17 cellular contexts compared by ENCODE assay signal in genomic region chrX:37817579-37817978, GRCh38. TPM values are rescaled to one million over a fixed set of nuclear protein-coding genes. Genes with fewer than 3 reads are reported as not detected.
A peak's percentile ranks its signal among the peaks of the same experiment; 100 is the strongest.
DNase-seq lines count a peak whose midpoint lies in the region; ATAC-seq and TF ChIP-seq lines count a peak whose summit lies in the region.
"Had no signal": no experiment of that assay in that cellular context is flagged by ENCODE, and none has a peak within 500 bp of the region (broad histone marks: within the 10 kb centered on the region; RNA-seq: fewer than 3 reads in every experiment).

No MANE protein-coding gene starts in this region.

- TF ChIP-seq CTCF in DND-41 (IDR thresholded peaks at IDR 0.05; ENCODE audit: borderline replicate concordance, extremely low read depth, low read length, poor library complexity, severe bottlenecking), result no peak
- TF ChIP-seq CTCF in dorsolateral prefrontal cortex (IDR thresholded peaks at IDR 0.05 in 54 of 56, conservative IDR thresholded peaks at IDR 0.05 in 2 of 56; ENCODE audit: low read depth in 1 of 56, partially characterized antibody in 56 of 56), result no peak

- no peaks in the 10 kb centered on the region for H3K36me3 ChIP-seq in DND-41 (ENCODE audit: insufficient read depth, low read length)

- no peak overlapping the region for H3K4me3 ChIP-seq in DND-41 (ENCODE audit: low read depth in 1 of 2, low read length in 2 of 2)
- H3K4me3 ChIP-seq in dorsolateral prefrontal cortex, result no peak overlapping the region
- H3K4me3 ChIP-seq: A549 had no signal

- H3K4me2 ChIP-seq in DND-41 (ENCODE audit: insufficient read depth, low read length), result no peak overlapping the region; the same call in 1 of the 2 replicates
- H3K4me2 ChIP-seq: A549 had no signal

- H3K4me1 ChIP-seq in DND-41 (ENCODE audit: insufficient read depth, low read length), result peaks cover 74% of the 10 kb centered on the region
- H3K4me1 ChIP-seq: A549 had no signal

- no peak for ATAC-seq in DND-41 (ENCODE audit: insufficient read depth, low read depth)
- ATAC-seq in GM21381 (IDR thresholded peaks at IDR 0.05; ENCODE audit: unreplicated experiment), result peak; percentile 44
- ATAC-seq in HG02973 (IDR thresholded peaks at IDR 0.05; ENCODE audit: unreplicated experiment), result peak; percentile 50
- no peak for ATAC-seq in stimulated activated naive CD8-positive, alpha-beta T cell treated with anti-CD3 and anti-CD28 coated beads, Interleukin-15, Interleukin-2, amounts not matched to agents 100 U/mL and 50 U/mL, for 24 hours
- ATAC-seq in GM19328 (IDR thresholded peaks at IDR 0.05; ENCODE audit: unreplicated experiment), result no peak
- ATAC-seq: A549; activated CD4-positive, alpha-beta T cell treated with anti-CD3 and anti-CD28 coated beads for 36 hours; Right ventricle myocardium inferior had no signal

- H3K9ac ChIP-seq in DND-41 (ENCODE audit: low read depth, low read length), result peak overlapping the region; percentile 32; the same call in 1 of the 2 replicates

- peak overlapping the region; percentile 85 for H3K27ac ChIP-seq in DND-41 (ENCODE audit: low read length)
- H3K27ac ChIP-seq in dorsolateral prefrontal cortex, result no peak overlapping the region
- H3K27ac ChIP-seq: A549, epithelial cell of prostate had no signal

- H2AFZ ChIP-seq in DND-41 (ENCODE audit: low read depth, low read length), result no peak overlapping the region

- intact Hi-C loops in dorsolateral prefrontal cortex (cut with DNase I), result no loop called here

- no peaks in the 10 kb centered on the region for H3K79me2 ChIP-seq in DND-41 (ENCODE audit: insufficient read depth, low read length)

- no peak for DNase-seq in DND-41
- DNase-seq in NCI-H526 (lab: John Stamatoyannopoulos, UW), result peak; percentile 24 to 56
- DNase-seq in stimulated activated naive CD8-positive, alpha-beta T cell treated with anti-CD3 and anti-CD28 coated beads, Interleukin-15, Interleukin-2, amounts not matched to agents 100 U/mL and 50 U/mL, for 24 hours, result no peak
- no peak for DNase-seq in dorsolateral prefrontal cortex
- no peak for DNase-seq in DMS79 treated with DMSO at 0.1 percent for 48 hours (lab: John Stamatoyannopoulos, UW)
- DNase-seq: activated CD4-positive, alpha-beta T cell treated with anti-CD3 and anti-CD28 coated beads for 36 hours; activated T-cell treated with anti-CD3 and anti-CD28 coated beads for 4 hours; H7; KG1; NCI-H510A had no signal

- H4K20me1 ChIP-seq in DND-41 (ENCODE audit: insufficient read depth, low read length), result no peaks in the 10 kb centered on the region

- H3K9me3 ChIP-seq in DND-41 (ENCODE audit: insufficient read depth, low read length, severe bottlenecking), result no peaks in the 10 kb centered on the region
- H3K9me3 ChIP-seq: A549 had no signal

- H3K27me3 ChIP-seq in DND-41 (ENCODE audit: insufficient read depth, low read length, poor library complexity) (no peaks in the 10 kb centered on the region), dorsolateral prefrontal cortex (peaks cover 0 to 71% (median 17%) of the 10 kb centered on the region in 45 donors)

RNA-seq across cellular contexts. Expression of gene DYNLT3, which starts 29.8 kb away (rescaled TPM):
- total RNA-seq in dorsolateral prefrontal cortex, result 10 to 100 TPM; 21.8 to 86.9 (median 58.5) TPM

RNA-seq across cellular contexts. Expression of gene CYBB, which starts 37.7 kb away (rescaled TPM):
- 10 to 100 TPM in 83 of 120 experiments, 1 to 10 TPM in 37; 2.2 to 55.0 (median 12.7) TPM for total RNA-seq in dorsolateral prefrontal cortex
- total RNA-seq: activated CD4-positive, alpha-beta T cell treated with anti-CD3 and anti-CD28 coated beads for 36 hours; osteocyte had no signal

Comparison
In these comparisons a context has a peak if more than half of its experiments do, and no peak if none do; other contexts are left out.
1. ATAC-seq: peak in GM21381 (single experiment) and HG02973 (single experiment); none in DND-41 (single experiment), stimulated activated naive CD8-positive, alpha-beta T cell treated with anti-CD3 and anti-CD28 coated beads, Interleukin-15, Interleukin-2, amounts not matched to agents 100 U/mL and 50 U/mL, for 24 hours (single experiment) and GM19328 (single experiment).
2. DNase-seq: peak in NCI-H526 (2 of 2); none in DND-41 (single experiment), stimulated activated naive CD8-positive, alpha-beta T cell treated with anti-CD3 and anti-CD28 coated beads, Interleukin-15, Interleukin-2, amounts not matched to agents 100 U/mL and 50 U/mL, for 24 hours (single experiment), dorsolateral prefrontal cortex (0 of 10) and DMS79 treated with DMSO at 0.1 percent for 48 hours (single experiment).